8 cellular contexts compared by ENCODE assay signal in genomic region chr17:65121916-65122821, GRCh38. TPM values are rescaled to one million over a fixed set of nuclear protein-coding genes. Genes with fewer than 3 reads are reported as not detected.
DNase-seq lines count a peak whose midpoint lies in the region; ATAC-seq and TF ChIP-seq lines count a peak whose summit lies in the region.

No MANE protein-coding gene starts in this region.

- H3K4me3 ChIP-seq in A673 (ENCODE audit: low read depth, low read length, poor library complexity, severe bottlenecking) = peak overlapping the region; percentile 50
- peak overlapping the region; percentile 61; the same call in 1 of the 2 replicates for H3K4me3 ChIP-seq in WI38 (ENCODE audit: low read depth, low read length)
- H3K4me3 ChIP-seq in iPS-15b (ENCODE audit: low read depth, low read length) = peak overlapping the region; percentile 42

- peak; percentile 62 for ATAC-seq in GM21717 (IDR thresholded peaks at IDR 0.05; ENCODE audit: unreplicated experiment)

- TF ChIP-seq CTCF in A673 (conservative IDR thresholded peaks at IDR 0.05; ENCODE audit: low read depth, low read length) = no peak
- TF ChIP-seq CTCF in WI38 (IDR thresholded peaks at IDR 0.05; ENCODE audit: low read depth, low read length) = no peak

- H3K9ac ChIP-seq in iPS-15b (ENCODE audit: low read depth, low read length) = no peak overlapping the region

- peaks cover under 1% of the 10 kb centered on the region for H3K27me3 ChIP-seq in A673 (replicated peaks; ENCODE audit: insufficient read depth, low read depth, low read length, poor library complexity)
- H3K27me3 ChIP-seq in iPS-15b (ENCODE audit: control insufficient read depth, insufficient read depth, low read length) = peaks cover 4% of the 10 kb centered on the region

- H3K36me3 ChIP-seq in A673 (ENCODE audit: insufficient read depth, low read length, poor library complexity, severe bottlenecking) (no peaks in the 10 kb centered on the region), iPS-15b (ENCODE audit: control insufficient read depth, insufficient read depth, low read length) (no peaks in the 10 kb centered on the region)

- H3K27ac ChIP-seq in A673 (ENCODE audit: low read depth, low read length, poor library complexity, severe bottlenecking) = peak overlapping the region; percentile 65

- DNase-seq in A673 (ENCODE audit: low spot score) (no peak), SK-N-DZ (ENCODE audit: low spot score) (no peak), NCI-H524 (lab: John Stamatoyannopoulos, UW) (no peak), putamen (ENCODE audit: low spot score) (no peak)
- peak; percentile 59 for DNase-seq in stimulated activated CD4-positive, alpha-beta T cell treated with anti-CD3 and anti-CD28 coated beads, Interleukin-4, amount 100 ng/mL, for 24 hours

- H3K4me1 ChIP-seq in A673 (ENCODE audit: insufficient read depth, low read length, poor library complexity, severe bottlenecking) (peaks cover 4% of the 10 kb centered on the region), iPS-15b (ENCODE audit: control insufficient read depth, insufficient read depth, low read length) (no peaks in the 10 kb centered on the region)

- BruUV-seq in A673 (replicated peaks; lab: Mats Ljungman, UMichigan) = no TSS peak

- H3K9me3 ChIP-seq in A673 (ENCODE audit: low read depth, low read length, poor library complexity, severe bottlenecking) (no peaks in the 10 kb centered on the region), iPS-15b (ENCODE audit: control insufficient read depth, insufficient read depth, low read length) (no peaks in the 10 kb centered on the region)

- POLR2A ChIA-PET in A673 (lab: Charles Lee; ENCODE audit: low non-redundant PET) = interaction anchor here (0.8 kb wide), 1 partner anchor 16 kb away, joined by 7 read pairs; no protein-coding TSS in a partner anchor

- intact Hi-C loops in A673 (cut with micrococcal nuclease; ENCODE audit: unreplicated experiment) = no loop called here

- CTCF ChIA-PET in A673 (lab: Charles Lee) = interaction anchor here (0.6 to 0.7 kb wide), 2 partner anchors 18 to 29 kb away, joined by 3 to 6 read pairs; no protein-coding TSS in a partner anchor

RNA-seq across cellular contexts. Expression of gene RGS9, which starts 15.0 kb away (rescaled TPM):
- 1.8 and 2.8 TPM in 2 replicates for total RNA-seq in A673 (2021)
- polyA plus RNA-seq in SK-N-DZ (2014; cell fraction: cytosol; rRNA removed) = 9.5 and 11.6 TPM in 2 replicates
- 5.3 and 5.7 TPM in 2 replicates for polyA plus RNA-seq in SK-N-DZ (2014; cell fraction: nucleus; rRNA removed)
